Comparison of ENCODE assay signal across 22 cellular contexts in the genomic region with DNA sequence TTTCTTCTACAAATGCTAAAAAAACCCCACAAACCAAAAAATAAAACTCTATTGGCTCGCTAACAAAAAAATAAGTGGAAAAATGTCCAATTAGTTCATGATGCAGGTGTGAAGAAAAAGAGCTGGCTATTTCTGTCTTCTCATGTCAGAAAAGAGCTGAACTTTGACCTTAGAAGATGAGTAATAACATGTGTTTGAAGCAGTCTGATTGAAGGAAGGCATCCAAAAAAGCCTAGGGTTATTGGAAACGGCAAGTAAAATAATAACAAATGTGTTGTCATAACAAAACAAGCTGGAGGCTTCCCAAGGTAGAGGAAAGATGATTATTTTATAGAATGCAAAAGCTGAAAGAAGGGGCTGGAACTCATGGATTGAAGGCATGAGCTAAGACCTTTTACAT.
A peak's percentile ranks its signal among the peaks of the same experiment; 100 is the strongest.
DNase-seq lines count a peak whose midpoint lies in the region; ATAC-seq and TF ChIP-seq lines count a peak whose summit lies in the region.
"Had no signal": no experiment of that assay in that cellular context is flagged by ENCODE, and none has a peak within 500 bp of the region (broad histone marks: within the 10 kb centered on the region; RNA-seq: fewer than 3 reads in every experiment).

No MANE protein-coding gene starts in this region.

- no peaks in the 10 kb centered on the region for H3K27me3 ChIP-seq in mesenchymal stem cell (ENCODE audit: control insufficient read depth in 1 of 2, insufficient read depth in 1 of 2, low read length in 2 of 2)
- H3K27me3 ChIP-seq in MG63 = no peaks in the 10 kb centered on the region
- H3K27me3 ChIP-seq: body of pancreas, tibial nerve had no signal

- H2AFZ ChIP-seq in mesenchymal stem cell (ENCODE audit: low read depth, low read length) = no peak overlapping the region
- H2AFZ ChIP-seq: PC-9 had no signal

- no peak overlapping the region for H2BK12ac ChIP-seq in mesenchymal stem cell (ENCODE audit: low read length in 2 of 2)

- H3K27me3 Mint-ChIP-seq in endothelial cell (ENCODE audit: unreplicated experiment) = no peaks in the 10 kb centered on the region
- H3K27me3 Mint-ChIP-seq: activated naive CD8-positive, alpha-beta T cell had no signal

- H3K4me2 ChIP-seq in mesenchymal stem cell (ENCODE audit: low read length, poor library complexity, severe bottlenecking) = no peak overlapping the region
- H3K4me2 ChIP-seq: PC-9 had no signal

- no peak overlapping the region for H2BK120ac ChIP-seq in mesenchymal stem cell (ENCODE audit: low read depth, low read length)

- H3K4me1 ChIP-seq in mesenchymal stem cell (ENCODE audit: control insufficient read depth, insufficient read depth, low read depth, low read length) = no peaks in the 10 kb centered on the region

- no peak overlapping the region for H2AK5ac ChIP-seq in mesenchymal stem cell (ENCODE audit: low read length, severe bottlenecking)

- no peak overlapping the region for H3K4me3 Mint-ChIP-seq in endothelial cell (ENCODE audit: unreplicated experiment)
- H3K4me3 Mint-ChIP-seq: activated naive CD8-positive, alpha-beta T cell; activated T-helper 1 cell treated with anti-CD3 and anti-CD28 coated beads, Interleukin-12 subunit alpha, Interleukin-12 subunit beta, Interleukin-2, Interleukin-4 antibody, amounts not matched to agents 30 ng/mL and 10 ng/mL and 1 ng/mL, durations not matched to agents 14 hours and 24 hours and 36 hours; CD8-positive, alpha-beta T cell; stimulated activated memory B cell treated with anti-CD40 and anti-IgM and Interleukin-4, amounts not matched to agents 10 μg/mL and 1 μg/mL and 100 μg/mL, for 72 hours had no signal

- H3K23ac ChIP-seq in mesenchymal stem cell (ENCODE audit: low read length in 2 of 2) = no peak overlapping the region

- H3K18ac ChIP-seq in mesenchymal stem cell (ENCODE audit: low read depth in 1 of 2, low read length in 2 of 2) = no peak overlapping the region

- no peaks in the 10 kb centered on the region for H3K9me3 Mint-ChIP-seq in endothelial cell (ENCODE audit: unreplicated experiment)
- H3K9me3 Mint-ChIP-seq: activated T-helper 1 cell treated with anti-CD3 and anti-CD28 coated beads, Interleukin-12 subunit alpha, Interleukin-12 subunit beta, Interleukin-2, Interleukin-4 antibody, amounts not matched to agents 30 ng/mL and 10 ng/mL and 1 ng/mL, durations not matched to agents 14 hours and 24 hours and 36 hours; CD8-positive, alpha-beta T cell; stimulated activated memory B cell treated with anti-CD40 and anti-IgM and Interleukin-4, amounts not matched to agents 10 μg/mL and 1 μg/mL and 100 μg/mL, for 72 hours had no signal

- H2BK15ac ChIP-seq in mesenchymal stem cell (ENCODE audit: low read depth, poor library complexity, severe bottlenecking) = no peak overlapping the region

- ATAC-seq in HG03108 (IDR thresholded peaks at IDR 0.05; ENCODE audit: unreplicated experiment) = no peak
- ATAC-seq: activated CD4-positive, CD25-positive, alpha-beta regulatory T cell treated with anti-CD3 and anti-CD28 coated beads, Interleukin-2, amount 50 U/mL, for 24 hours; body of pancreas; CD8-positive, alpha-beta T cell; stimulated activated memory B cell treated with anti-CD40 and anti-IgM and Interleukin-4, amounts not matched to agents 10 μg/mL and 1 μg/mL and 100 μg/mL, for 72 hours had no signal

- no peak overlapping the region for H3K27ac ChIP-seq in mesenchymal stem cell (ENCODE audit: low read length, poor library complexity, severe bottlenecking)
- H3K27ac ChIP-seq: body of pancreas, PC-9, tibial nerve had no signal

- H3K79me1 ChIP-seq in mesenchymal stem cell (replicated peaks; ENCODE audit: low read length, poor library complexity, severe bottlenecking) = no peaks in the 10 kb centered on the region

- H2BK5ac ChIP-seq in mesenchymal stem cell (ENCODE audit: low read depth, low read length, poor library complexity, severe bottlenecking) = no peak overlapping the region

- H3K4me3 ChIP-seq in mesenchymal stem cell (ENCODE audit: insufficient read depth in 1 of 2, low read depth in 1 of 2, low read length in 2 of 2) (no peak overlapping the region), MG63 (no peak overlapping the region)
- H3K4me3 ChIP-seq: body of pancreas, PC-9, tibial nerve had no signal

- DNase-seq in GM04504 (ENCODE audit: low read depth) = peak; percentile 49
- peak; percentile 24 for DNase-seq in NCI-H69 (lab: John Stamatoyannopoulos, UW)
- no peak for DNase-seq in endothelial cell (ENCODE audit: low spot score)
- peak; percentile 35 for DNase-seq in mesenchymal stem cell
- DNase-seq in MG63 = no peak
- no peak for DNase-seq in NCI-H146 treated with DMSO at 0.1 percent for 48 hours (lab: John Stamatoyannopoulos, UW; ENCODE audit: unreplicated experiment)
- no peak for DNase-seq in NCI-H82 (lab: John Stamatoyannopoulos, UW)
- DNase-seq: activated CD8-positive, alpha-beta memory T cell treated with anti-CD3 and anti-CD28 coated beads for 24 hours; body of pancreas; CD8-positive, alpha-beta T cell; dermis blood vessel endothelial cell; DND-41; glutamatergic neuron; NCI-H1436 treated with DMSO at 0.1 percent for 48 hours; T-helper 9 cell had no signal

- WGBS in mesenchymal stem cell = 73% methylated on average over 2 of the region's 2 CpGs

- H4K91ac ChIP-seq in mesenchymal stem cell (ENCODE audit: low read length) = no peak overlapping the region

- no peaks in the 10 kb centered on the region for H3K36me3 Mint-ChIP-seq in endothelial cell (ENCODE audit: low read depth, unreplicated experiment)
- H3K36me3 Mint-ChIP-seq: activated naive CD8-positive, alpha-beta T cell; CD8-positive, alpha-beta T cell; stimulated activated memory B cell treated with anti-CD40 and anti-IgM and Interleukin-4, amounts not matched to agents 10 μg/mL and 1 μg/mL and 100 μg/mL, for 72 hours had no signal

- no peak overlapping the region for H4K8ac ChIP-seq in mesenchymal stem cell (ENCODE audit: low read length)

- H3K9me3 ChIP-seq in mesenchymal stem cell (ENCODE audit: control insufficient read depth, low read length) (no peaks in the 10 kb centered on the region), MG63 (no peaks in the 10 kb centered on the region)
- H3K9me3 ChIP-seq: body of pancreas, tibial nerve had no signal

- peak overlapping the region; percentile 9 for H3K9ac ChIP-seq in mesenchymal stem cell (ENCODE audit: low read length)

- H3K4me1 Mint-ChIP-seq in endothelial cell (ENCODE audit: unreplicated experiment) = peaks cover 27% of the 10 kb centered on the region
- H3K4me1 Mint-ChIP-seq: stimulated activated memory B cell treated with anti-CD40 and anti-IgM and Interleukin-4, amounts not matched to agents 10 μg/mL and 1 μg/mL and 100 μg/mL, for 72 hours had no signal

- H3K36me3 ChIP-seq in mesenchymal stem cell (ENCODE audit: control insufficient read depth in 1 of 2, insufficient read depth in 2 of 2, low read depth in 1 of 2, low read length in 2 of 2) (peaks cover 0 to 11% of the 10 kb centered on the region in 2 experiments), MG63 (no peaks in the 10 kb centered on the region)
- H3K36me3 ChIP-seq: tibial nerve had no signal

- H3K14ac ChIP-seq in mesenchymal stem cell (ENCODE audit: low read length in 2 of 2) = no peak overlapping the region

- no peak overlapping the region for H3K4ac ChIP-seq in mesenchymal stem cell (ENCODE audit: low read depth in 1 of 2, low read length in 2 of 2)

- TF ChIP-seq CTCF in endothelial cell (IDR thresholded peaks at IDR 0.05; ENCODE audit: unreplicated experiment) = no peak

- H3K27ac Mint-ChIP-seq in endothelial cell (ENCODE audit: unreplicated experiment) = peak overlapping the region; percentile 57
- H3K27ac Mint-ChIP-seq: activated naive CD8-positive, alpha-beta T cell; activated T-helper 1 cell treated with anti-CD3 and anti-CD28 coated beads, Interleukin-12 subunit alpha, Interleukin-12 subunit beta, Interleukin-2, Interleukin-4 antibody, amounts not matched to agents 30 ng/mL and 10 ng/mL and 1 ng/mL, durations not matched to agents 14 hours and 24 hours and 36 hours; CD8-positive, alpha-beta T cell; stimulated activated memory B cell treated with anti-CD40 and anti-IgM and Interleukin-4, amounts not matched to agents 10 μg/mL and 1 μg/mL and 100 μg/mL, for 72 hours had no signal

Comparison
In these comparisons a context has a peak if more than half of its experiments do, and no peak if none do; other contexts are left out.
1. DNase-seq: peak in GM04504 (single experiment), NCI-H69 (single experiment) and mesenchymal stem cell (single experiment); none in endothelial cell (single experiment), MG63 (single experiment), NCI-H146 treated with DMSO at 0.1 percent for 48 hours (single experiment) and NCI-H82 (single experiment).